ENCODE assay signal across 12 cellular contexts in the genomic region with DNA sequence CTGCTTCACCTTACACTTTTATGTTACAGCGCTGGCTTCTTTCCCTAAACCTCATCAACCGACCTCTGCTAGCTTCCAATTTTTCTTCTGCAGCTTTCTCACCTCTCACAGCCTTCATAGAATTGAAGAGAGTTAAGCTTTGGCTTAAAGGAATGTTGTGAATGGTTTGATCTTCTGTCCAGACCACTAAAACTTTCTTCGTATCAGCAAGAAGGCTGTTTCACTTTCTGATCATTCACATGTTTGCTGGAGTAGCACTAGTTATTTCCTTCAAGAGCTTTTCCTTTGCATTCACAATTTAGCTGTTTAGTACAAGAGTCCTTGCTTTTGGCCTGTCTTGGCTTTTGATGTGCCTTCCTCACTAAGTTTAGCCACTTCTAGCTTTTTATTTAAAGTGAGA. TPM values are rescaled to one million over a fixed set of nuclear protein-coding genes. Genes with fewer than 3 reads are reported as not detected.
A peak's percentile ranks its signal among the peaks of the same experiment; 100 is the strongest.
DNase-seq lines count a peak whose midpoint lies in the region; ATAC-seq, FAIRE-seq and TF ChIP-seq lines count a peak whose summit lies in the region.
"Had no signal": no experiment of that assay in that cellular context is flagged by ENCODE, and none has a peak within 500 bp of the region (broad histone marks: within the 10 kb centered on the region; RNA-seq: fewer than 3 reads in every experiment).

No MANE protein-coding gene starts in this region.

- DNase-seq in GM18507 (ENCODE audit: extremely low spot score, insufficient read length, low read depth) (no peak), adipocyte (ENCODE audit: low read depth) (no peak), osteoblast (ENCODE audit: insufficient read length, low spot score, missing footprints) (no peak), SKM-1 treated with dmso at 0.1 percent for 144 hours (lab: John Stamatoyannopoulos, UW; ENCODE audit: unreplicated experiment) (no peak), iPS-NIHi11 (ENCODE audit: low spot score) (no peak), NCI-H510A treated with DMSO at 0.1 percent for 48 hours (lab: John Stamatoyannopoulos, UW) (no peak)
- DNase-seq: amygdala, NCI-H2029 treated with DMSO at 0.1 percent for 48 hours had no signal

- H3K4me2 ChIP-seq in osteoblast (ENCODE audit: insufficient read depth, low read length) = peak overlapping the region; percentile 53

- H2AFZ ChIP-seq in osteoblast (ENCODE audit: low read length) = no peak overlapping the region

- peak overlapping the region; percentile 62 for H3K4me3 ChIP-seq in adipocyte (ENCODE audit: low read length)
- peak overlapping the region; percentile 17 for H3K4me3 ChIP-seq in osteoblast (ENCODE audit: insufficient read depth, low read length)
- H3K4me3 ChIP-seq: mucosa of descending colon had no signal

- no peaks in the 10 kb centered on the region for H3K36me3 ChIP-seq in adipocyte (ENCODE audit: control insufficient read depth, insufficient read depth, low read length, severe bottlenecking)
- H3K36me3 ChIP-seq in osteoblast (ENCODE audit: insufficient read depth, low read length) = no peaks in the 10 kb centered on the region

- ATAC-seq in HG03064 (IDR thresholded peaks at IDR 0.05; ENCODE audit: low read depth, unreplicated experiment) = peak; percentile 47
- ATAC-seq in GM18870 (IDR thresholded peaks at IDR 0.05; ENCODE audit: unreplicated experiment) = no peak
- ATAC-seq: mucosa of descending colon had no signal

- no peak for TF ChIP-seq CTCF in osteoblast (IDR thresholded peaks at IDR 0.05; ENCODE audit: extremely low read depth, low read depth, low read length)

- H3K79me2 ChIP-seq in osteoblast (ENCODE audit: insufficient read depth, low read length) = peaks cover 97% of the 10 kb centered on the region

- H3K27me3 ChIP-seq in adipocyte (replicated peaks; ENCODE audit: control insufficient read depth, insufficient read depth, low read length) (no peaks in the 10 kb centered on the region), osteoblast (ENCODE audit: insufficient read depth, low read length) (no peaks in the 10 kb centered on the region)

- no peaks in the 10 kb centered on the region for H3K9me3 ChIP-seq in adipocyte (ENCODE audit: control insufficient read depth, low read length)
- no peaks in the 10 kb centered on the region for H3K9me3 ChIP-seq in osteoblast (ENCODE audit: low read depth, low read length)
- H3K9me3 ChIP-seq: mucosa of descending colon had no signal

- H3K4me1 ChIP-seq in adipocyte (ENCODE audit: control insufficient read depth, insufficient read depth, low read length) (peaks cover 66% of the 10 kb centered on the region), osteoblast (ENCODE audit: insufficient read depth, low read length) (peaks cover 47% of the 10 kb centered on the region)

- H3K27ac ChIP-seq in osteoblast (ENCODE audit: low read depth, low read length) = peak overlapping the region; percentile 36
- H3K27ac ChIP-seq: HL-60 had no signal

- no peak overlapping the region for H3K9ac ChIP-seq in adipocyte (ENCODE audit: low read length)

- peaks cover 36% of the 10 kb centered on the region for H4K20me1 ChIP-seq in osteoblast (ENCODE audit: insufficient read depth, low read length)

- peak; percentile 90 for FAIRE-seq in GM18507 (lab: Jason Lieb, UNC)

RNA-seq across cellular contexts. Expression of gene NR3C1, which starts 49.5 kb away (rescaled TPM):
- 113 and 119 TPM in 2 replicates for total RNA-seq in osteoblast
